Comparison of ENCODE assay signal across 13 cellular contexts in the genomic region with DNA sequence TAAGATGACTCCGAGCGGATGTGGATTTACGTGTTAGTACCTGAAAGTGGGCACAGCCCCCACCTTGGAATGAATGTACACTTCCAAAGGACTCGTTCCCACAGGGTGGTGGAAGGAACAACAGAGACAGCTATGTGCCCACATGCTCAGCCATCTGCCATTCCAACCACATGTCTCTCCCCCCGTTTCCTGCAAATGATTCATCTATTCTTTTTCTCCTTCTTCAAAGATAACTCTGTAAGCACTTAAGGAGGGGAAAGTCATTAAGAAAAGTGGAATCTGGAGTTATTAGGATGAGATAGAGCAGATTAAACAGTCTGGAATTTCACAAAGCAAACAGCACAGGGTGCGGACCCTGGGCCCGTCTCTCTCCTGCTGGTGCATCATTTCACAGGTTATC. TPM values are rescaled to one million over a fixed set of nuclear protein-coding genes. Genes with fewer than 3 reads are reported as not detected.
DNase-seq lines count a peak whose midpoint lies in the region; ATAC-seq and TF ChIP-seq lines count a peak whose summit lies in the region.
"Had no signal": no experiment of that assay in that cellular context is flagged by ENCODE, and none has a peak within 500 bp of the region (broad histone marks: within the 10 kb centered on the region; RNA-seq: fewer than 3 reads in every experiment).

No MANE protein-coding gene starts in this region.

- POLR2A ChIA-PET in BJ (lab: Charles Lee): no interaction called here
- POLR2A ChIA-PET in IMR-90 (lab: Charles Lee; ENCODE audit: unreplicated experiment): no interaction called here

- H2AK5ac ChIP-seq in IMR-90 (ENCODE audit: low read depth, low read length): peak overlapping the region; percentile 76; the same call in 1 of the 2 replicates

- dilution Hi-C loops in IMR-90 (cut with HindIII; ENCODE audit: low sequenced_read_pairs, unreplicated experiment): no loop called here

- DNase-seq in BJ (ENCODE audit: low read depth): peak; percentile 51
- DNase-seq in IMR-90: peak; percentile 82
- DNase-seq in astrocyte of the hippocampus (ENCODE audit: low read depth, low spot score): peak; percentile 77
- DNase-seq in kidney epithelial cell (ENCODE audit: low read depth): peak; percentile 74
- no peak for DNase-seq in DMS53 treated with DMSO at 0.1 percent for 48 hours (lab: John Stamatoyannopoulos, UW; ENCODE audit: unreplicated experiment)
- no peak for DNase-seq in activated naive CD4-positive, alpha-beta T cell treated with anti-CD3 and anti-CD28 coated beads, Interleukin-2, amount 50 U/mL, for 72 hours (ENCODE audit: low spot score in 2 of 2)
- DNase-seq: activated CD8-positive, alpha-beta T cell treated with anti-CD3 and anti-CD28 coated beads for 36 hours; NCI-H187; Peyer's patch had no signal

- in situ Hi-C loops in IMR-90 (cut with MboI; ENCODE audit: low sequenced_read_pairs): no loop called here

- no peak overlapping the region for H3K9ac ChIP-seq in IMR-90 (ENCODE audit: low read depth, low read length)

- no peak for TF ChIP-seq RAD21 in IMR-90 (IDR thresholded peaks at IDR 0.05; ENCODE audit: low read length)

- H3K36me3 ChIP-seq in BJ (ENCODE audit: control insufficient read depth, insufficient read depth, low read length): no peaks in the 10 kb centered on the region
- H3K36me3 ChIP-seq in IMR-90 (ENCODE audit: control insufficient read depth, insufficient read depth, low read length): peaks cover 4% of the 10 kb centered on the region; the same call in 1 of the 2 replicates
- H3K36me3 ChIP-seq in kidney epithelial cell (ENCODE audit: control insufficient read depth, insufficient read depth, low read length): no peaks in the 10 kb centered on the region
- H3K36me3 ChIP-seq: Peyer's patch had no signal

- TF ChIP-seq CTCF in BJ (IDR thresholded peaks at IDR 0.05; ENCODE audit: insufficient read depth, low read depth, low read length) (no peak), IMR-90 (conservative IDR thresholded peaks at IDR 0.05; ENCODE audit: low read depth, low read length) (no peak), kidney epithelial cell (IDR thresholded peaks at IDR 0.05; ENCODE audit: insufficient read depth, low read length, poor library complexity, severe bottlenecking) (no peak)

- peak overlapping the region; percentile 73 for H3K23ac ChIP-seq in IMR-90 (ENCODE audit: low read depth, low read length)

- intact Hi-C loops in IMR-90 (cut with micrococcal nuclease): loop anchor here (5.0 kb wide), 1 partner anchor 81 kb away; no protein-coding TSS in a partner anchor

- H2BK120ac ChIP-seq in IMR-90 (ENCODE audit: low read depth, low read length): peak overlapping the region; percentile 64

- H3K79me1 ChIP-seq in IMR-90 (ENCODE audit: low read depth in 1 of 2, low read length in 2 of 2): peaks cover 5 to 19% of the 10 kb centered on the region in 2 experiments; a peak in 3 of 4 replicates

- TF ChIP-seq POLR2A in IMR-90 (IDR thresholded peaks at IDR 0.05; ENCODE audit: low read depth, low read length): no peak

- H4K8ac ChIP-seq in IMR-90 (ENCODE audit: low read depth in 2 of 2, low read length in 2 of 2): peak overlapping the region; percentile 5 to 62; a peak in 1 of 4 replicates

- H2AFZ ChIP-seq in IMR-90 (replicated peaks; ENCODE audit: low read length, poor library complexity): peak overlapping the region; percentile 62

- H3K9me1 ChIP-seq in IMR-90 (ENCODE audit: insufficient read depth, low read length): peaks cover 27% of the 10 kb centered on the region

- H4K5ac ChIP-seq in IMR-90 (ENCODE audit: low read depth, low read length): no peak overlapping the region

- peak overlapping the region; percentile 20 for H4K91ac ChIP-seq in IMR-90 (ENCODE audit: insufficient read depth, low read depth, low read length)

- no peaks in the 10 kb centered on the region for H4K20me1 ChIP-seq in IMR-90 (ENCODE audit: insufficient read depth, low read length)

- H3K27me3 ChIP-seq in BJ (ENCODE audit: control insufficient read depth, insufficient read depth, low read length) (no peaks in the 10 kb centered on the region), IMR-90 (ENCODE audit: control insufficient read depth, insufficient read depth, low read length) (no peaks in the 10 kb centered on the region), kidney epithelial cell (ENCODE audit: control insufficient read depth, insufficient read depth, low read length) (no peaks in the 10 kb centered on the region)
- H3K27me3 ChIP-seq: Peyer's patch had no signal

- H3K4me2 ChIP-seq in IMR-90 (ENCODE audit: low read depth, low read length): no peak overlapping the region

- H3K9me3 ChIP-seq in IMR-90 (ENCODE audit: control insufficient read depth, insufficient read depth, low read length): no peaks in the 10 kb centered on the region
- H3K9me3 ChIP-seq: Peyer's patch had no signal

- CTCF ChIA-PET in BJ (lab: Yijun Ruan, JAX) (interaction anchor here (1.0 to 1.9 kb wide), 2 partner anchors 18 to 91 kb away, joined by 3 to 4 read pairs; partner anchors contain the start of gene DUSP6), IMR-90 (lab: Yijun Ruan, JAX) (no interaction called here)

- H3K56ac ChIP-seq in IMR-90 (ENCODE audit: extremely low read depth, insufficient read depth, low read length): no peak overlapping the region

- H2BK20ac ChIP-seq in IMR-90 (ENCODE audit: low read depth, low read length): peak overlapping the region; percentile 78

- H3K9me3 Mint-ChIP-seq in activated naive CD4-positive, alpha-beta T cell treated with anti-CD3 and anti-CD28 coated beads, Interleukin-2, amount 50 U/mL, for 72 hours: no peaks in the 10 kb centered on the region
- H3K9me3 Mint-ChIP-seq: activated CD8-positive, alpha-beta T cell treated with anti-CD3 and anti-CD28 coated beads for 36 hours; CD14-positive monocyte had no signal

- H3K14ac ChIP-seq in IMR-90 (replicated peaks; ENCODE audit: low read depth, low read length): peak overlapping the region; percentile 61; the same call in 1 of the 2 replicates

- H3K4ac ChIP-seq in IMR-90 (ENCODE audit: low read depth, low read length): peak overlapping the region; percentile 76

- no peak overlapping the region for H3K27ac Mint-ChIP-seq in activated naive CD4-positive, alpha-beta T cell treated with anti-CD3 and anti-CD28 coated beads, Interleukin-2, amount 50 U/mL, for 72 hours
- H3K27ac Mint-ChIP-seq: activated CD8-positive, alpha-beta T cell treated with anti-CD3 and anti-CD28 coated beads for 36 hours had no signal

- peak overlapping the region; percentile 69; the same call in 1 of the 3 replicates for H2BK15ac ChIP-seq in IMR-90 (ENCODE audit: low read depth, low read length)

- no CpG with 5 or more reads among the region's 7 CpGs for WGBS in IMR-90 (ENCODE audit: extremely low coverage in 2 of 2, insufficient read length in 1 of 2), 2 experiments

- H3K27ac ChIP-seq in IMR-90 (ENCODE audit: insufficient read depth, low read length): no peak overlapping the region

- H2BK5ac ChIP-seq in IMR-90 (ENCODE audit: low read depth, low read length, poor library complexity, severe bottlenecking): no peak overlapping the region

- BruUV-seq in IMR-90 (replicated peaks; lab: Mats Ljungman, UMichigan): no TSS peak

- ATAC-seq in IMR-90 (ENCODE audit: low read depth): peak; percentile 41
- ATAC-seq in GM21723 (IDR thresholded peaks at IDR 0.05; ENCODE audit: unreplicated experiment): no peak
- no peak for ATAC-seq in GM21786 (IDR thresholded peaks at IDR 0.05; ENCODE audit: unreplicated experiment)
- no peak for ATAC-seq in activated naive CD4-positive, alpha-beta T cell treated with anti-CD3 and anti-CD28 coated beads, Interleukin-2, amount 50 U/mL, for 72 hours
- ATAC-seq: activated CD8-positive, alpha-beta T cell treated with anti-CD3 and anti-CD28 coated beads for 36 hours; GM12878 had no signal

- peak overlapping the region; percentile 24; the same call in 1 of the 2 replicates for H3K18ac ChIP-seq in IMR-90 (ENCODE audit: low read depth, low read length)

- H2AK9ac ChIP-seq in IMR-90 (replicated peaks; ENCODE audit: low read depth, low read length, poor library complexity): no peak overlapping the region

- H3K36me3 Mint-ChIP-seq in activated naive CD4-positive, alpha-beta T cell treated with anti-CD3 and anti-CD28 coated beads, Interleukin-2, amount 50 U/mL, for 72 hours: no peaks in the 10 kb centered on the region

- H3K4me3 ChIP-seq in BJ (ENCODE audit: low read depth, low read length) (no peak overlapping the region), IMR-90 (ENCODE audit: insufficient read depth, low read depth, low read length) (no peak overlapping the region), kidney epithelial cell (ENCODE audit: low read depth, low read length) (no peak overlapping the region)
- H3K4me3 ChIP-seq: GM12878, Peyer's patch had no signal

- H3K4me1 ChIP-seq in IMR-90 (ENCODE audit: control insufficient read depth, insufficient read depth, low read length): peaks cover 22% of the 10 kb centered on the region

TF ChIP-seq in IMR-90, 13 proteins besides CTCF, POLR2A, EP300 and RAD21:
- no peak for TF ChIP-seq NFE2L2 (IDR thresholded peaks at IDR 0.05; ENCODE audit: low read depth, low read length)
- peak; percentile 37; the same call in 1 of the 2 replicates for TF ChIP-seq USF2 (IDR thresholded peaks at IDR 0.05; ENCODE audit: low read depth, low read length)

RNA-seq across cellular contexts. Expression of gene DUSP6, which starts 18.5 kb away (rescaled TPM):
- polyA plus RNA-seq in BJ (2011; rRNA removed) (26.6 and 30.8 TPM in 2 replicates), IMR-90 (2012; rRNA removed) (38.5 and 59.0 TPM in 2 replicates)
- 55.8 and 79.1 TPM in 2 replicates for polyA minus RNA-seq in BJ (2011; rRNA and poly(A)+ RNA removed)
- total RNA-seq in IMR-90 (2012; rRNA removed) (70.1 and 78.6 TPM in 2 replicates), kidney epithelial cell (43.1 and 64.5 TPM in 2 replicates)
- polyA plus RNA-seq in IMR-90 (2012; cell fraction: cytosol; rRNA removed): 16.4 and 21.0 TPM in 2 replicates
- 213 and 221 TPM in 2 replicates for polyA plus RNA-seq in IMR-90 (2012; cell fraction: nucleus; rRNA removed; ENCODE audit: low replicate concordance)
- 10 to 100 TPM; 25.3 to 39.1 TPM for total RNA-seq in activated naive CD4-positive, alpha-beta T cell treated with anti-CD3 and anti-CD28 coated beads, Interleukin-2, amount 50 U/mL, for 72 hours

Comparison
In these comparisons a context has a peak if more than half of its experiments do, and no peak if none do; other contexts are left out.
1. DNase-seq: peak in BJ (single experiment), IMR-90 (single experiment), astrocyte of the hippocampus (single experiment) and kidney epithelial cell (single experiment); none in DMS53 treated with DMSO at 0.1 percent for 48 hours (single experiment) and activated naive CD4-positive, alpha-beta T cell treated with anti-CD3 and anti-CD28 coated beads, Interleukin-2, amount 50 U/mL, for 72 hours (0 of 2).